ENCODE assay signal across 8 cellular contexts in genomic region chr9:97632992-97633858, GRCh38. TPM values are rescaled to one million over a fixed set of nuclear protein-coding genes. Genes with fewer than 3 reads are reported as not detected.
DNase-seq lines count a peak whose midpoint lies in the region; ATAC-seq and TF ChIP-seq lines count a peak whose summit lies in the region.

Gene NCBP1 (plus strand): TSS chr9:97633821. CDS start chr9:97633882, 61 bp downstream.
Gene TSTD2 (minus strand): TSS chr9:97633368. CDS start chr9:97627562, 5,806 bp downstream.

- no peaks in the 10 kb centered on the region for H3K27me3 ChIP-seq in H7 (ENCODE audit: control insufficient read depth, insufficient read depth, low read length)

- peak; percentile 98 for DNase-seq in ELF-1 (ENCODE audit: low read depth, low spot score)
- DNase-seq in H7, result peak; percentile 90
- DNase-seq in M059J (ENCODE audit: low read depth), result peak; percentile 98
- peak; percentile 97 to 98 for DNase-seq in SHP77 (lab: John Stamatoyannopoulos, UW)
- DNase-seq in activated effector memory CD4-positive, alpha-beta T cell treated with Interleukin-2 at 50 U/mL for 16 hours, result peak; percentile 94
- DNase-seq in fibroblast of the aortic adventitia (ENCODE audit: low read depth), result peak; percentile 97
- DNase-seq in nephron progenitor cell, result peak; percentile 93
- DNase-seq in stimulated activated naive CD8-positive, alpha-beta T cell treated with anti-CD3 and anti-CD28 coated beads, Interleukin-15, amount 100 ng/mL, for 72 hours, result peak; percentile 98

- H3K27ac Mint-ChIP-seq in nephron progenitor cell, result peak within 1 kb of the TSS; percentile 100
- peak within 1 kb of the TSS; percentile 98 for H3K27ac Mint-ChIP-seq in stimulated activated naive CD8-positive, alpha-beta T cell treated with anti-CD3 and anti-CD28 coated beads, Interleukin-15, amount 100 ng/mL, for 72 hours

- no peaks in the 10 kb centered on the region; the same call in 1 of the 2 replicates for H3K36me3 ChIP-seq in H7 (replicated peaks; ENCODE audit: control insufficient read depth, insufficient read depth, low read length)

- peaks cover 61% of the 10 kb centered on the region for H3K4me1 Mint-ChIP-seq in nephron progenitor cell
- H3K4me1 Mint-ChIP-seq in stimulated activated naive CD8-positive, alpha-beta T cell treated with anti-CD3 and anti-CD28 coated beads, Interleukin-15, amount 100 ng/mL, for 72 hours, result peaks cover 66% of the 10 kb centered on the region

- no peaks in the 10 kb centered on the region for H3K9me3 Mint-ChIP-seq in nephron progenitor cell
- H3K9me3 Mint-ChIP-seq in stimulated activated naive CD8-positive, alpha-beta T cell treated with anti-CD3 and anti-CD28 coated beads, Interleukin-15, amount 100 ng/mL, for 72 hours, result no peaks in the 10 kb centered on the region

- TF ChIP-seq CTCF in fibroblast of the aortic adventitia (IDR thresholded peaks at IDR 0.05; ENCODE audit: insufficient read depth, low read length) (no peak), nephron progenitor cell (IDR thresholded peaks at IDR 0.05) (no peak)

- peak within 1 kb of the TSS; percentile 94 for H3K4me3 ChIP-seq in H7 (ENCODE audit: insufficient read depth, low read depth, low read length)
- H3K4me3 ChIP-seq in fibroblast of the aortic adventitia (ENCODE audit: low read depth, low read length), result peak within 1 kb of the TSS; percentile 72

- H3K36me3 Mint-ChIP-seq in nephron progenitor cell (ENCODE audit: low read depth), result no peaks in the 10 kb centered on the region

- peak within 1 kb of the TSS; percentile 92 for H3K4me3 Mint-ChIP-seq in nephron progenitor cell
- peak within 1 kb of the TSS; percentile 91 to 98 for H3K4me3 Mint-ChIP-seq in stimulated activated naive CD8-positive, alpha-beta T cell treated with anti-CD3 and anti-CD28 coated beads, Interleukin-15, amount 100 ng/mL, for 72 hours

- peak; percentile 93 for ATAC-seq in stimulated activated naive CD8-positive, alpha-beta T cell treated with anti-CD3 and anti-CD28 coated beads, Interleukin-15, amount 100 ng/mL, for 72 hours

- no peaks in the 10 kb centered on the region for H3K27me3 Mint-ChIP-seq in nephron progenitor cell (ENCODE audit: low read depth, poor library complexity)
- H3K27me3 Mint-ChIP-seq in stimulated activated naive CD8-positive, alpha-beta T cell treated with anti-CD3 and anti-CD28 coated beads, Interleukin-15, amount 100 ng/mL, for 72 hours, result no peaks in the 10 kb centered on the region

RNA-seq across cellular contexts. Expression of gene NCBP1, which starts in this region (rescaled TPM):
- total RNA-seq in H7 (2014; rRNA removed; shearing (Covaris generic)), result 34.1 and 35.3 TPM in 2 replicates
- 31.1 and 43.3 TPM in 2 replicates for total RNA-seq in M059J (2014; rRNA removed; shearing (Covaris generic))
- total RNA-seq in fibroblast of the aortic adventitia (ENCODE audit: low replicate concordance), result 43.3 and 59.6 TPM in 2 replicates

RNA-seq across cellular contexts. Expression of gene TSTD2, which starts in this region (rescaled TPM):
- 13.0 and 15.6 TPM in 2 replicates for total RNA-seq in H7 (2014; rRNA removed; shearing (Covaris generic))
- 10.7 and 16.3 TPM in 2 replicates for total RNA-seq in M059J (2014; rRNA removed; shearing (Covaris generic))
- 17.6 and 23.2 TPM in 2 replicates for total RNA-seq in fibroblast of the aortic adventitia (ENCODE audit: low replicate concordance)

Comparison
In these comparisons a context has a peak if more than half of its experiments do, and no peak if none do; other contexts are left out.
1. Peak in every context shown above with its lines: DNase-seq, ATAC-seq and H3K4me3 ChIP-seq.